In genomic region chr7:89104748-89105685, GRCh38 we compare ENCODE assay signal across 16 cellular contexts.
"Had no signal": no experiment of that assay in that cellular context is flagged by ENCODE, and none has a peak within 500 bp of the region (broad histone marks: within the 10 kb centered on the region; RNA-seq: fewer than 3 reads in every experiment).

No MANE protein-coding gene starts in this region.

- H3K36me3 Mint-ChIP-seq: brain; immature natural killer cell; natural killer cell treated with Interleukin-12 subunit alpha and Interleukin-12 subunit beta and Interleukin-15 and Interleukin-18, amount 100 ng/mL, for 72 hours had no signal

- H3K36me3 ChIP-seq: transverse colon had no signal

- H3K4me3 Mint-ChIP-seq: activated CD4-positive, alpha-beta T cell treated with anti-CD3 and anti-CD28 coated beads, Interleukin-2, amount 10 ng/mL, durations not matched to agents 7 days and 5 days; brain; central memory CD8-positive, alpha-beta T cell; immature natural killer cell; natural killer cell treated with Interleukin-12 subunit alpha and Interleukin-12 subunit beta and Interleukin-15 and Interleukin-18, amount 100 ng/mL, for 72 hours had no signal

- H3K27me3 ChIP-seq: transverse colon had no signal

- H3K4me1 Mint-ChIP-seq: activated CD4-positive, alpha-beta T cell treated with anti-CD3 and anti-CD28 coated beads, Interleukin-2, amount 10 ng/mL, durations not matched to agents 7 days and 5 days; brain; central memory CD8-positive, alpha-beta T cell; immature natural killer cell had no signal

- ATAC-seq: natural killer cell treated with Interleukin-12 subunit alpha and Interleukin-12 subunit beta and Interleukin-15 and Interleukin-18, amount 100 ng/mL, for 72 hours; sciatic nerve had no signal

- H3K27ac ChIP-seq: transverse colon had no signal

- H3K27ac Mint-ChIP-seq: activated CD4-positive, alpha-beta T cell treated with anti-CD3 and anti-CD28 coated beads, Interleukin-2, amount 10 ng/mL, durations not matched to agents 7 days and 5 days; brain; immature natural killer cell; natural killer cell treated with Interleukin-12 subunit alpha and Interleukin-12 subunit beta and Interleukin-15 and Interleukin-18, amount 100 ng/mL, for 72 hours had no signal

- H3K27me3 Mint-ChIP-seq: activated CD4-positive, alpha-beta T cell treated with anti-CD3 and anti-CD28 coated beads, Interleukin-2, amount 10 ng/mL, durations not matched to agents 7 days and 5 days; brain; central memory CD8-positive, alpha-beta T cell; natural killer cell treated with Interleukin-12 subunit alpha and Interleukin-12 subunit beta and Interleukin-15 and Interleukin-18, amount 100 ng/mL, for 72 hours had no signal

- H3K9me3 ChIP-seq: transverse colon had no signal

- DNase-seq: activated CD4-positive, alpha-beta T cell treated with anti-CD3 and anti-CD28 coated beads, Interleukin-2, amount 10 ng/mL, durations not matched to agents 7 days and 5 days; activated CD4-positive, CD25-positive, alpha-beta regulatory T cell; activated CD8-positive, alpha-beta memory T cell treated with anti-CD3 and anti-CD28 coated beads for 24 hours; activated naive CD4-positive, alpha-beta T cell treated with Interleukin-2 at 50 U/mL for 16 hours; glutamatergic neuron; immature natural killer cell; occipital lobe; stimulated activated CD4-positive, alpha-beta T cell treated with anti-CD3 and anti-CD28 coated beads, Interleukin-12 subunit alpha, Interleukin-12 subunit beta, amount 100 ng/mL, for 4 hours; stimulated activated naive CD4-positive, alpha-beta T cell; substantia nigra; T-helper 2 cell; transverse colon had no signal

- H3K4me1 ChIP-seq: transverse colon had no signal

- H3K9me3 Mint-ChIP-seq: activated CD4-positive, alpha-beta T cell treated with anti-CD3 and anti-CD28 coated beads, Interleukin-2, amount 10 ng/mL, durations not matched to agents 7 days and 5 days had no signal

- H3K4me3 ChIP-seq: transverse colon had no signal
